In genomic region chr6:26285143-26286134, GRCh38 we compare ENCODE assay signal across 1 cellular context.
TF ChIP-seq lines count a peak whose summit lies in the region.

No MANE protein-coding gene starts in this region.

TF ChIP-seq in HepG2, 621 proteins besides CTCF, POLR2A, EP300 and RAD21 (continued from another document and continues in another):
- TF ChIP-seq HOXA7 (CRISPR knock-in tag; IDR thresholded peaks at IDR 0.05) = no peak
- TF ChIP-seq NFRKB (IDR thresholded peaks at IDR 0.05) = no peak
- no peak for TF ChIP-seq ZFP36 (IDR thresholded peaks at IDR 0.05; ENCODE audit: borderline replicate concordance, low read depth, low read length, partially characterized antibody)
- peak; percentile 71; the same call in 1 of the 2 replicates for TF ChIP-seq RFX5 (IDR thresholded peaks at IDR 0.05; ENCODE audit: low read depth, low read length)
- peak; percentile 100 for TF ChIP-seq HINFP (CRISPR knock-in tag; IDR thresholded peaks at IDR 0.05; ENCODE audit: low read depth)
- no peak for TF ChIP-seq ZFP36L1 (CRISPR knock-in tag; IDR thresholded peaks at IDR 0.05)
- TF ChIP-seq ZNF773 (CRISPR knock-in tag; IDR thresholded peaks at IDR 0.05; ENCODE audit: borderline replicate concordance) = 0 out of 2 replicates have a peak, but pooled peaks have one; percentile 68
- TF ChIP-seq U2AF2 (IDR thresholded peaks at IDR 0.05; ENCODE audit: low read depth, low read length) = no peak
- TF ChIP-seq ZNF598 (CRISPR knock-in tag; IDR thresholded peaks at IDR 0.05; ENCODE audit: borderline replicate concordance) = no peak
- TF ChIP-seq, protein P1, sequence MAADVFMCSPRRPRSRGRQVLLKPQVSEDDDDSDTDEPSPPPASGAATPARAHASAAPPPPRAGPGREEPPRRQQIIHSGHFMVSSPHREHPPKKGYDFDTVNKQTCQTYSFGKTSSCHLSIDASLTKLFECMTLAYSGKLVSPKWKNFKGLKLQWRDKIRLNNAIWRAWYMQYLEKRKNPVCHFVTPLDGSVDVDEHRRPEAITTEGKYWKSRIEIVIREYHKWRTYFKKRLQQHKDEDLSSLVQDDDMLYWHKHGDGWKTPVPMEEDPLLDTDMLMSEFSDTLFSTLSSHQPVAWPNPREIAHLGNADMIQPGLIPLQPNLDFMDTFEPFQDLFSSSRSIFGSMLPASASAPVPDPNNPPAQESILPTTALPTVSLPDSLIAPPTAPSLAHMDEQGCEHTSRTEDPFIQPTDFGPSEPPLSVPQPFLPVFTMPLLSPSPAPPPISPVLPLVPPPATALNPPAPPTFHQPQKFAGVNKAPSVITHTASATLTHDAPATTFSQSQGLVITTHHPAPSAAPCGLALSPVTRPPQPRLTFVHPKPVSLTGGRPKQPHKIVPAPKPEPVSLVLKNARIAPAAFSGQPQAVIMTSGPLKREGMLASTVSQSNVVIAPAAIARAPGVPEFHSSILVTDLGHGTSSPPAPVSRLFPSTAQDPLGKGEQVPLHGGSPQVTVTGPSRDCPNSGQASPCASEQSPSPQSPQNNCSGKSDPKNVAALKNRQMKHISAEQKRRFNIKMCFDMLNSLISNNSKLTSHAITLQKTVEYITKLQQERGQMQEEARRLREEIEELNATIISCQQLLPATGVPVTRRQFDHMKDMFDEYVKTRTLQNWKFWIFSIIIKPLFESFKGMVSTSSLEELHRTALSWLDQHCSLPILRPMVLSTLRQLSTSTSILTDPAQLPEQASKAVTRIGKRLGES (CRISPR knock-in tag; IDR thresholded peaks at IDR 0.05; ENCODE audit: borderline replicate concordance) = no peak
- TF ChIP-seq PRPF4 (IDR thresholded peaks at IDR 0.05; ENCODE audit: low read depth, low read length, poor library complexity, severe bottlenecking) = no peak
- peak; percentile 49; the same call in 1 of the 2 replicates for TF ChIP-seq ZNF205 (CRISPR knock-in tag; IDR thresholded peaks at IDR 0.05)
- TF ChIP-seq PLSCR1 (CRISPR knock-in tag; IDR thresholded peaks at IDR 0.05; ENCODE audit: borderline replicate concordance) = no peak
- TF ChIP-seq ZFP41 (CRISPR knock-in tag; IDR thresholded peaks at IDR 0.05; ENCODE audit: borderline replicate concordance) = no peak; the same call in 1 of the 2 replicates
- peak; percentile 79; the same call in 1 of the 2 replicates for TF ChIP-seq E2F1 (CRISPR knock-in tag; IDR thresholded peaks at IDR 0.05)
- no peak for TF ChIP-seq XBP1 (CRISPR knock-in tag; IDR thresholded peaks at IDR 0.05)
- 0 out of 2 replicates have a peak, but pooled peaks have one; percentile 53 for TF ChIP-seq ZNF446 (CRISPR knock-in tag; IDR thresholded peaks at IDR 0.05)
- TF ChIP-seq ZNF629 (CRISPR knock-in tag; conservative IDR thresholded peaks at IDR 0.05) = peak; percentile 70
- peak; percentile 44 for TF ChIP-seq SP5 (CRISPR knock-in tag; IDR thresholded peaks at IDR 0.05; ENCODE audit: borderline replicate concordance, low read depth)
- no peak for TF ChIP-seq ATM (IDR thresholded peaks at IDR 0.05; ENCODE audit: borderline replicate concordance)
- TF ChIP-seq, protein P2, sequence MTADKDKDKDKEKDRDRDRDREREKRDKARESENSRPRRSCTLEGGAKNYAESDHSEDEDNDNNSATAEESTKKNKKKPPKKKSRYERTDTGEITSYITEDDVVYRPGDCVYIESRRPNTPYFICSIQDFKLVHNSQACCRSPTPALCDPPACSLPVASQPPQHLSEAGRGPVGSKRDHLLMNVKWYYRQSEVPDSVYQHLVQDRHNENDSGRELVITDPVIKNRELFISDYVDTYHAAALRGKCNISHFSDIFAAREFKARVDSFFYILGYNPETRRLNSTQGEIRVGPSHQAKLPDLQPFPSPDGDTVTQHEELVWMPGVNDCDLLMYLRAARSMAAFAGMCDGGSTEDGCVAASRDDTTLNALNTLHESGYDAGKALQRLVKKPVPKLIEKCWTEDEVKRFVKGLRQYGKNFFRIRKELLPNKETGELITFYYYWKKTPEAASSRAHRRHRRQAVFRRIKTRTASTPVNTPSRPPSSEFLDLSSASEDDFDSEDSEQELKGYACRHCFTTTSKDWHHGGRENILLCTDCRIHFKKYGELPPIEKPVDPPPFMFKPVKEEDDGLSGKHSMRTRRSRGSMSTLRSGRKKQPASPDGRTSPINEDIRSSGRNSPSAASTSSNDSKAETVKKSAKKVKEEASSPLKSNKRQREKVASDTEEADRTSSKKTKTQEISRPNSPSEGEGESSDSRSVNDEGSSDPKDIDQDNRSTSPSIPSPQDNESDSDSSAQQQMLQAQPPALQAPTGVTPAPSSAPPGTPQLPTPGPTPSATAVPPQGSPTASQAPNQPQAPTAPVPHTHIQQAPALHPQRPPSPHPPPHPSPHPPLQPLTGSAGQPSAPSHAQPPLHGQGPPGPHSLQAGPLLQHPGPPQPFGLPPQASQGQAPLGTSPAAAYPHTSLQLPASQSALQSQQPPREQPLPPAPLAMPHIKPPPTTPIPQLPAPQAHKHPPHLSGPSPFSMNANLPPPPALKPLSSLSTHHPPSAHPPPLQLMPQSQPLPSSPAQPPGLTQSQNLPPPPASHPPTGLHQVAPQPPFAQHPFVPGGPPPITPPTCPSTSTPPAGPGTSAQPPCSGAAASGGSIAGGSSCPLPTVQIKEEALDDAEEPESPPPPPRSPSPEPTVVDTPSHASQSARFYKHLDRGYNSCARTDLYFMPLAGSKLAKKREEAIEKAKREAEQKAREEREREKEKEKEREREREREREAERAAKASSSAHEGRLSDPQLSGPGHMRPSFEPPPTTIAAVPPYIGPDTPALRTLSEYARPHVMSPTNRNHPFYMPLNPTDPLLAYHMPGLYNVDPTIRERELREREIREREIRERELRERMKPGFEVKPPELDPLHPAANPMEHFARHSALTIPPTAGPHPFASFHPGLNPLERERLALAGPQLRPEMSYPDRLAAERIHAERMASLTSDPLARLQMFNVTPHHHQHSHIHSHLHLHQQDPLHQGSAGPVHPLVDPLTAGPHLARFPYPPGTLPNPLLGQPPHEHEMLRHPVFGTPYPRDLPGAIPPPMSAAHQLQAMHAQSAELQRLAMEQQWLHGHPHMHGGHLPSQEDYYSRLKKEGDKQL (CRISPR knock-in tag; IDR thresholded peaks at IDR 0.05; ENCODE audit: low read depth) = 0 out of 2 replicates have a peak, but pooled peaks have one; percentile 64
- TF ChIP-seq ZSCAN12 (CRISPR knock-in tag; IDR thresholded peaks at IDR 0.05) = no peak
- no peak for TF ChIP-seq BHLHE40 (IDR thresholded peaks at IDR 0.05; ENCODE audit: low read length)
- TF ChIP-seq TMF1 (CRISPR knock-in tag; IDR thresholded peaks at IDR 0.05; ENCODE audit: low read depth) = 0 out of 2 replicates have a peak, but pooled peaks have one; percentile 25
- TF ChIP-seq, protein P3, sequence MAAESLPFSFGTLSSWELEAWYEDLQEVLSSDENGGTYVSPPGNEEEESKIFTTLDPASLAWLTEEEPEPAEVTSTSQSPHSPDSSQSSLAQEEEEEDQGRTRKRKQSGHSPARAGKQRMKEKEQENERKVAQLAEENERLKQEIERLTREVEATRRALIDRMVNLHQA (CRISPR knock-in tag; IDR thresholded peaks at IDR 0.05) = no peak
- TF ChIP-seq FOXO4 (CRISPR knock-in tag; conservative IDR thresholded peaks at IDR 0.05) = no peak
- TF ChIP-seq SIX1 (CRISPR knock-in tag; IDR thresholded peaks at IDR 0.05; ENCODE audit: borderline replicate concordance) = peak; percentile 48
- peak; percentile 64; the same call in 1 of the 2 replicates for TF ChIP-seq ZNF44 (CRISPR knock-in tag; IDR thresholded peaks at IDR 0.05)
- TF ChIP-seq NCOA1 (CRISPR knock-in tag; IDR thresholded peaks at IDR 0.05) = no peak
- 0 out of 2 replicates have a peak, but pooled peaks have one; percentile 58 for TF ChIP-seq SMYD3 (CRISPR knock-in tag; IDR thresholded peaks at IDR 0.05)
- no peak for TF ChIP-seq BRCA1 (CRISPR knock-in tag; IDR thresholded peaks at IDR 0.05)
- TF ChIP-seq HBP1 (CRISPR knock-in tag; IDR thresholded peaks at IDR 0.05; ENCODE audit: low read depth) = peak; percentile 91
- TF ChIP-seq ZNF614 (CRISPR knock-in tag; IDR thresholded peaks at IDR 0.05; ENCODE audit: borderline replicate concordance) = peak; percentile 66; the same call in 1 of the 2 replicates
- TF ChIP-seq ZNF776 (CRISPR knock-in tag; IDR thresholded peaks at IDR 0.05) = peak; percentile 84
- no peak for TF ChIP-seq MNT (IDR thresholded peaks at IDR 0.05)
- peak; percentile 81 for TF ChIP-seq GATAD2A (CRISPR knock-in tag; IDR thresholded peaks at IDR 0.05)
- peak; percentile 87 for TF ChIP-seq KDM5B (CRISPR knock-in tag; IDR thresholded peaks at IDR 0.05; ENCODE audit: borderline replicate concordance)
- 0 out of 2 replicates have a peak, but pooled peaks have one; percentile 52 for TF ChIP-seq RXRB (CRISPR knock-in tag; IDR thresholded peaks at IDR 0.05; ENCODE audit: borderline replicate concordance)
- TF ChIP-seq PCBP2 (optimal IDR thresholded peaks at IDR 0.05; ENCODE audit: low read depth, low read length, poor library complexity, severe bottlenecking) = no peak
- TF ChIP-seq, protein P4, sequence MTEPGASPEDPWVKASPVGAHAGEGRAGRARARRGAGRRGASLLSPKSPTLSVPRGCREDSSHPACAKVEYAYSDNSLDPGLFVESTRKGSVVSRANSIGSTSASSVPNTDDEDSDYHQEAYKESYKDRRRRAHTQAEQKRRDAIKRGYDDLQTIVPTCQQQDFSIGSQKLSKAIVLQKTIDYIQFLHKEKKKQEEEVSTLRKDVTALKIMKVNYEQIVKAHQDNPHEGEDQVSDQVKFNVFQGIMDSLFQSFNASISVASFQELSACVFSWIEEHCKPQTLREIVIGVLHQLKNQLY (CRISPR knock-in tag; IDR thresholded peaks at IDR 0.05) = 0 out of 2 replicates have a peak, but pooled peaks have one; percentile 38
- no peak for TF ChIP-seq CHCHD3 (CRISPR knock-in tag; IDR thresholded peaks at IDR 0.05)
- peak; percentile 27; the same call in 1 of the 2 replicates for TF ChIP-seq GATA4 (IDR thresholded peaks at IDR 0.05; ENCODE audit: borderline replicate concordance, low read depth)
- peak; percentile 9; the same call in 1 of the 2 replicates for TF ChIP-seq RORA (CRISPR knock-in tag; IDR thresholded peaks at IDR 0.05)
